ENCODE assay signal across 1 cellular context in the genomic region with DNA sequence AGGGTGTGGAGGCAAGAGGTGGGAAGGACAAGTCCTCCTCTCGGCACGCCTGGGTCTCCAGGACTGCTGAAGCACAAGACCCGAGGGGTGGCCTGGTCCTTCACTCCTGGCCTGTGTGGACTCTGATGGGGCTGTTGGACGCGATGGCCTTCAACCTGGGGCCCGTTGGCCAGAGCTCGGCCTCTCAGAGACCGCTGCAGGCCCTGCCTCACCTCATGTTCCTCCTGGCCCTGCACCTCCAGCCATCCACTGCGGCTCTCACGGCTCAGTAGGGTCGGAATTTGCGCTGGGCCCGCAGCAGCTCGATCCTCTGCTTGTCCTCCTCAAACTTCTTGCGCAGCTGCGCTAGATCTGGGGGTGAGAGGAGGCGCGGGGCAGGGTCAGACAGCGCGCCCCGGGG. TPM values are rescaled to one million over a fixed set of nuclear protein-coding genes. Genes with fewer than 3 reads are reported as not detected.
"Had no signal": no experiment of that assay in that cellular context is flagged by ENCODE, and none has a peak within 500 bp of the region (broad histone marks: within the 10 kb centered on the region; RNA-seq: fewer than 3 reads in every experiment).

No MANE protein-coding gene starts in this region.

RNA-seq across cellular contexts. Expression of a gene that starts 20.7 kb away (rescaled TPM):
- total RNA-seq: H1 had no signal
